Comparison of ENCODE assay signal across 12 cellular contexts in the genomic region with DNA sequence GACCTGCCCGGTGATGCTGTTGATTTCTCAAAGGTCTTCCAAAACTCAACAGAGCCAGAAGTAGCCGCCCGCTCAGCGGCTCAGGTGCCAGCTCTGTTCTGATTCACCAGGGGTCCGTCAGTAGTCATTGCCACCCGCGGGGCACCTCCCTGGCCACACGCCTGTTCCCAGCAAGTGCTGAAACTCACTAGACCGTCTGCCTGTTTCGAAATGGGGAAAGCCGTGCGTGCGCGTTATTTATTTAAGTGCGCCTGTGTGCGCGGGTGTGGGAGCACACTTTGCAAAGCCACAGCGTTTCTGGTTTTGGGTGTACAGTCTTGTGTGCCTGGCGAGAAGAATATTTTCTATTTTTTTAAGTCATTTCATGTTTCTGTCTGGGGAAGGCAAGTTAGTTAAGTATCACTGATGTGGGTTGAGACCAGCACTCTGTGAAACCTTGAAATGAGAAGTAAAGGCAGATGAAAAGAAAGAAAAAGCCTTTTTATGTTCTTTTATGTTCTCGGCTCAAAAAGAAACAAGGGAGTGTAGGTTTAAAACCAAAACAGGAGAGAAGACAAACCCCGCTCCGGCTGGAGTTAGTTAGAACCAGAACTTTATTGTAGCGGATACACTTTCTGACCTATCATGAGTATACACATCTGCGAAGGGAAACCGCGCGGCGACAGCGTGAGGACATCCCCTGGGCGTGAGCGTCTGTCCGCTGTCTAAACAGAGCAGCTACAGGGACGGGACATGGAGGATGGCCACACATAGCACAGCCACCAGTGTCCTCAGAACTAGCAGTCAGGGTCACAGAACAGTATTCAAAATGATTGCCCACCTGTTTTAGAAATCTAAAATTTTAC.
A peak's percentile ranks its signal among the peaks of the same experiment; 100 is the strongest.
DNase-seq lines count a peak whose midpoint lies in the region; ATAC-seq, FAIRE-seq and TF ChIP-seq lines count a peak whose summit lies in the region.
"Had no signal": no experiment of that assay in that cellular context is flagged by ENCODE, and none has a peak within 500 bp of the region (broad histone marks: within the 10 kb centered on the region; RNA-seq: fewer than 3 reads in every experiment).

No MANE protein-coding gene starts in this region.

- H3K27ac Mint-ChIP-seq in activated CD4-positive, alpha-beta T cell treated with anti-CD3 and anti-CD28 coated beads, Interleukin-2, amount 10 ng/mL, durations not matched to agents 24 days and 14 days = peak overlapping the region; percentile 91
- peak overlapping the region; percentile 34 for H3K27ac Mint-ChIP-seq in astrocyte (ENCODE audit: unreplicated experiment)

- DNase-seq in activated CD4-positive, alpha-beta T cell treated with anti-CD3 and anti-CD28 coated beads, Interleukin-2, amount 10 ng/mL, durations not matched to agents 24 days and 14 days = peak; percentile 89
- DNase-seq in astrocyte (ENCODE audit: low read depth) (no peak), lower lobe of right lung (no peak), NCI-H82 (lab: John Stamatoyannopoulos, UW) (no peak), kidney glomerular epithelial cell (lab: John Stamatoyannopoulos, UW) (no peak)
- DNase-seq in stimulated activated CD4-positive, alpha-beta T cell treated with anti-CD3 and anti-CD28 coated beads, Interleukin-15, amount 100 ng/mL, for 24 hours = peak; percentile 83
- DNase-seq: foreskin keratinocyte, NCI-H345 had no signal

- H3K9ac ChIP-seq in astrocyte (ENCODE audit: low read length) = no peak overlapping the region

- H3K4me3 ChIP-seq in astrocyte (ENCODE audit: insufficient read depth, low read depth, low read length) = no peak overlapping the region
- H3K4me3 ChIP-seq in lower lobe of right lung = no peak overlapping the region
- H3K4me3 ChIP-seq: smooth muscle cell had no signal

- H3K4me1 ChIP-seq in astrocyte (ENCODE audit: insufficient read depth, low read length) = no peaks in the 10 kb centered on the region
- peaks cover 3% of the 10 kb centered on the region for H3K4me1 ChIP-seq in lower lobe of right lung
- H3K4me1 ChIP-seq: foreskin keratinocyte had no signal

- no peak for ATAC-seq in GM21717 (IDR thresholded peaks at IDR 0.05; ENCODE audit: unreplicated experiment)
- no peak for ATAC-seq in lower lobe of right lung
- ATAC-seq: foreskin keratinocyte had no signal

- TF ChIP-seq POLR2A in GM10847 (IDR thresholded peaks at IDR 0.05; ENCODE audit: extremely low read depth, insufficient read length) = peak; percentile 16

- H2AFZ ChIP-seq in astrocyte (ENCODE audit: low read depth, low read length) = no peak overlapping the region

- H3K27me3 Mint-ChIP-seq in activated CD4-positive, alpha-beta T cell treated with anti-CD3 and anti-CD28 coated beads, Interleukin-2, amount 10 ng/mL, durations not matched to agents 24 days and 14 days = no peaks in the 10 kb centered on the region
- H3K27me3 Mint-ChIP-seq in astrocyte (ENCODE audit: low read depth, unreplicated experiment) = no peaks in the 10 kb centered on the region

- H3K79me2 ChIP-seq in astrocyte (ENCODE audit: insufficient read depth, low read length) = no peaks in the 10 kb centered on the region

- H3K9me3 Mint-ChIP-seq in activated CD4-positive, alpha-beta T cell treated with anti-CD3 and anti-CD28 coated beads, Interleukin-2, amount 10 ng/mL, durations not matched to agents 24 days and 14 days = no peaks in the 10 kb centered on the region
- H3K9me3 Mint-ChIP-seq in astrocyte (ENCODE audit: unreplicated experiment) = peaks cover under 1% of the 10 kb centered on the region

- H3K9me3 ChIP-seq in astrocyte (ENCODE audit: insufficient read depth, low read depth, low read length) = peaks cover 2% of the 10 kb centered on the region
- no peaks in the 10 kb centered on the region for H3K9me3 ChIP-seq in lower lobe of right lung

- H3K27ac ChIP-seq in astrocyte (ENCODE audit: low read depth, low read length) = no peak overlapping the region
- H3K27ac ChIP-seq in lower lobe of right lung = no peak overlapping the region
- H3K27ac ChIP-seq: foreskin keratinocyte had no signal

- peaks cover 46% of the 10 kb centered on the region for H3K4me1 Mint-ChIP-seq in activated CD4-positive, alpha-beta T cell treated with anti-CD3 and anti-CD28 coated beads, Interleukin-2, amount 10 ng/mL, durations not matched to agents 24 days and 14 days
- H3K4me1 Mint-ChIP-seq in astrocyte (ENCODE audit: low read depth, unreplicated experiment) = peaks cover 6% of the 10 kb centered on the region

- H3K36me3 ChIP-seq in astrocyte (ENCODE audit: insufficient read depth, low read length) (peaks cover 36% of the 10 kb centered on the region), lower lobe of right lung (peaks cover 91% of the 10 kb centered on the region)

- H3K27me3 ChIP-seq in astrocyte (ENCODE audit: insufficient read depth, low read length) (no peaks in the 10 kb centered on the region), lower lobe of right lung (ENCODE audit: low read depth) (no peaks in the 10 kb centered on the region)
- H3K27me3 ChIP-seq: foreskin keratinocyte had no signal

- H3K36me3 Mint-ChIP-seq in activated CD4-positive, alpha-beta T cell treated with anti-CD3 and anti-CD28 coated beads, Interleukin-2, amount 10 ng/mL, durations not matched to agents 24 days and 14 days (ENCODE audit: low read depth) = peaks cover 81% of the 10 kb centered on the region
- peaks cover 41% of the 10 kb centered on the region for H3K36me3 Mint-ChIP-seq in astrocyte (ENCODE audit: low read depth, unreplicated experiment)

- H3K4me3 Mint-ChIP-seq in activated CD4-positive, alpha-beta T cell treated with anti-CD3 and anti-CD28 coated beads, Interleukin-2, amount 10 ng/mL, durations not matched to agents 24 days and 14 days = peak overlapping the region; percentile 77
- no peak overlapping the region for H3K4me3 Mint-ChIP-seq in astrocyte (ENCODE audit: unreplicated experiment)

- TF ChIP-seq CTCF in astrocyte (IDR thresholded peaks at IDR 0.05; ENCODE audit: insufficient read depth, low read depth, low read length) (no peak), lower lobe of right lung (IDR thresholded peaks at IDR 0.05) (no peak)

- FAIRE-seq in astrocyte (lab: Jason Lieb, UNC) = no peak
- FAIRE-seq: D721Med had no signal

- H3K4me2 ChIP-seq in astrocyte (ENCODE audit: low read length) = no peak overlapping the region
- H3K4me2 ChIP-seq: smooth muscle cell had no signal

- intact Hi-C loops in activated CD4-positive, alpha-beta T cell treated with anti-CD3 and anti-CD28 coated beads, Interleukin-2, amount 10 ng/mL, durations not matched to agents 24 days and 14 days (cut with micrococcal nuclease) = loop anchor here (1.0 to 10.0 kb wide), 5 partner anchors 11 to 139 kb away; a partner anchor contains a TSS
- intact Hi-C loops in lower lobe of right lung (cut with DNase I) = no loop called here

- peaks cover 10% of the 10 kb centered on the region for H4K20me1 ChIP-seq in astrocyte (ENCODE audit: insufficient read depth, low read length)

Comparison
In these comparisons a context has a peak if more than half of its experiments do, and no peak if none do; other contexts are left out.
1. DNase-seq: peak in activated CD4-positive, alpha-beta T cell treated with anti-CD3 and anti-CD28 coated beads, Interleukin-2, amount 10 ng/mL, durations not matched to agents 24 days and 14 days (single experiment) and stimulated activated CD4-positive, alpha-beta T cell treated with anti-CD3 and anti-CD28 coated beads, Interleukin-15, amount 100 ng/mL, for 24 hours (single experiment); none in astrocyte (single experiment), lower lobe of right lung (single experiment), NCI-H82 (single experiment) and kidney glomerular epithelial cell (single experiment).